Comparison of ENCODE assay signal across 18 cellular contexts in genomic region chr14:102827716-102828115, GRCh38. TPM values are rescaled to one million over a fixed set of nuclear protein-coding genes. Genes with fewer than 3 reads are reported as not detected.
DNase-seq lines count a peak whose midpoint lies in the region; ATAC-seq, FAIRE-seq and TF ChIP-seq lines count a peak whose summit lies in the region.
"Had no signal": no experiment of that assay in that cellular context is flagged by ENCODE, and none has a peak within 500 bp of the region (broad histone marks: within the 10 kb centered on the region; RNA-seq: fewer than 3 reads in every experiment).

No MANE protein-coding gene starts in this region.

- BruUV-seq in GM12878 (replicated peaks; lab: Mats Ljungman, UMichigan): no TSS peak

- WGBS in GM12878 (ENCODE audit: insufficient coverage, insufficient replicate concordance, low lambda C conversion rate, missing lambda C conversion rate): 91% methylated on average over 13 of the region's 13 CpGs

- TF ChIP-seq RAD21 in GM12878 (IDR thresholded peaks at IDR 0.05; ENCODE audit: insufficient read depth, low read depth, low read length): no peak

- TF ChIP-seq CTCF in GM12878 (IDR thresholded peaks at IDR 0.05 in 2 of 3, conservative IDR thresholded peaks at IDR 0.05 in 1 of 3; ENCODE audit: control insufficient read depth in 2 of 3, extremely low read depth in 1 of 3, insufficient read depth in 1 of 3, low read depth in 3 of 3, low read length in 3 of 3) (no peak), upper lobe of right lung (IDR thresholded peaks at IDR 0.05) (no peak)

- H3K4me2 ChIP-seq in GM12878 (ENCODE audit: control insufficient read depth, insufficient read depth): peak overlapping the region; percentile 38; the same call in 1 of the 2 replicates
- H3K4me2 ChIP-seq: neural progenitor cell had no signal

- no peak overlapping the region for H2AFZ ChIP-seq in GM12878 (ENCODE audit: control insufficient read depth, low read depth, low read length)
- H2AFZ ChIP-seq: neural progenitor cell had no signal

- intact Hi-C loops in GM12878 (cut with micrococcal nuclease; ENCODE audit: unreplicated experiment) (no loop called here), upper lobe of right lung (cut with DNase I) (no loop called here)

- H3K27ac ChIP-seq in GM12878 (ENCODE audit: control insufficient read depth, insufficient read depth) (no peak overlapping the region), upper lobe of right lung (no peak overlapping the region)
- H3K27ac ChIP-seq: coronary artery, esophagus squamous epithelium, neural progenitor cell, transverse colon had no signal

- peaks cover 14% of the 10 kb centered on the region for H4K20me1 ChIP-seq in GM12878 (ENCODE audit: control insufficient read depth, insufficient read depth)

- no peak for TF ChIP-seq EP300 in GM12878 (IDR thresholded peaks at IDR 0.05; ENCODE audit: borderline replicate concordance in 1 of 2, control insufficient read depth in 1 of 2, low read depth in 2 of 2, low read length in 2 of 2)

- POLR2A ChIA-PET in GM12878 (lab: Charles Lee): interaction anchor here (0.6 to 0.9 kb wide), 2 partner anchors 9 to 249 kb away, joined by 3 to 4 read pairs; no protein-coding TSS in a partner anchor

- no peak for FAIRE-seq in GM12878 (lab: Jason Lieb, UNC)

- H3K9ac ChIP-seq in GM12878 (ENCODE audit: control insufficient read depth, insufficient read depth, low read length): no peak overlapping the region
- H3K9ac ChIP-seq: neural progenitor cell had no signal

- peak; percentile 57 for DNase-seq in activated effector memory CD4-positive, alpha-beta T cell treated with anti-CD3 and anti-CD28 coated beads, Interleukin-2, amount 50 U/mL, for 16 hours
- no peak for DNase-seq in activated effector memory CD4-positive, alpha-beta T cell treated with Interleukin-2 at 50 U/mL for 16 hours
- DNase-seq in GM12878 (ENCODE audit: low read depth, low spot score) (no peak), left lobe of liver (ENCODE audit: low spot score) (peak; percentile 39), upper lobe of right lung (no peak), NCI-H1694 treated with DMSO at 0.1 percent for 48 hours (lab: John Stamatoyannopoulos, UW) (no peak), amniotic stem cell (lab: John Stamatoyannopoulos, UW) (no peak)
- DNase-seq: activated CD4-positive, alpha-beta T cell treated with anti-CD3 and anti-CD28 coated beads for 48 hours; amygdala; Caco-2; esophagus squamous epithelium; NCI-H2081 treated with DMSO at 0.1 percent for 48 hours; stimulated activated CD4-positive, alpha-beta T cell treated with anti-CD3 and anti-CD28 coated beads, Interleukin-4, amount 100 ng/mL, for 24 hours; transverse colon had no signal

- H3K4me1 ChIP-seq in GM12878 (ENCODE audit: control insufficient read depth, insufficient read depth, low read length) (peaks cover 20% of the 10 kb centered on the region), upper lobe of right lung (peaks cover 4% of the 10 kb centered on the region)
- H3K4me1 ChIP-seq: Caco-2 had no signal

- H3K27me3 ChIP-seq in GM12878 (replicated peaks in 1 of 2; ENCODE audit: control insufficient read depth in 2 of 2, insufficient read depth in 2 of 2, low read length in 1 of 2) (no peaks in the 10 kb centered on the region), upper lobe of right lung (no peaks in the 10 kb centered on the region)
- H3K27me3 ChIP-seq: esophagus squamous epithelium, neural progenitor cell, transverse colon had no signal

- CTCF ChIA-PET in GM12878 (lab: Yijun Ruan, JAX): interaction anchor here (1.5 kb wide), 1 partner anchor 45 kb away, joined by 4 read pairs; no protein-coding TSS in a partner anchor

- H3K36me3 ChIP-seq in GM12878 (ENCODE audit: control insufficient read depth in 2 of 2, insufficient read depth in 2 of 2, low read length in 1 of 2) (peaks cover 21 to 23% of the 10 kb centered on the region in 2 experiments), upper lobe of right lung (peaks cover 4% of the 10 kb centered on the region)
- H3K36me3 ChIP-seq: neural progenitor cell, transverse colon had no signal

- TF ChIP-seq POLR2A in GM12878 (IDR thresholded peaks at IDR 0.05; ENCODE audit: low read depth, low read length): no peak

- H3K9me3 ChIP-seq in GM12878 (replicated peaks; ENCODE audit: control insufficient read depth, insufficient read depth, low read length): no peaks in the 10 kb centered on the region
- H3K9me3 ChIP-seq in upper lobe of right lung: no peaks in the 10 kb centered on the region
- H3K9me3 ChIP-seq: Caco-2, esophagus squamous epithelium, transverse colon had no signal

- ATAC-seq in GM12878: no peak
- no peak for ATAC-seq in left lobe of liver
- ATAC-seq in upper lobe of right lung: no peak
- no peak for ATAC-seq in HG03095 (IDR thresholded peaks at IDR 0.05; ENCODE audit: unreplicated experiment)
- ATAC-seq: Right ventricle myocardium inferior had no signal

- H3K4me3 ChIP-seq in GM12878 (no peak overlapping the region), upper lobe of right lung (peak overlapping the region; percentile 12)
- H3K4me3 ChIP-seq: coronary artery, esophagus squamous epithelium, neural progenitor cell, transverse colon had no signal

- RAD21 ChIA-PET in GM12878 (lab: Charles Lee; ENCODE audit: unreplicated experiment): no interaction called here

- peaks cover 98% of the 10 kb centered on the region for H3K79me2 ChIP-seq in GM12878 (ENCODE audit: control insufficient read depth, insufficient read depth, low read length)

- in situ Hi-C loops in GM12878 (cut with MboI): no loop called here

- SMC1A ChIA-PET in GM12878 (lab: Charles Lee; ENCODE audit: uncharacterized antibody, unreplicated experiment): interaction anchor here (2.3 kb wide), 1 partner anchor 43 kb away, joined by 9 read pairs; no protein-coding TSS in a partner anchor

TF ChIP-seq in GM12878, 131 proteins besides CTCF, POLR2A, EP300 and RAD21:
- no peak for TF ChIP-seq IKZF2 (IDR thresholded peaks at IDR 0.05)
- TF ChIP-seq ZNF274 (IDR thresholded peaks at IDR 0.05; ENCODE audit: insufficient read depth, insufficient read length): no peak
- no peak for TF ChIP-seq TCF12 (IDR thresholded peaks at IDR 0.05; ENCODE audit: low read depth, low read length)
- TF ChIP-seq, protein P1, sequence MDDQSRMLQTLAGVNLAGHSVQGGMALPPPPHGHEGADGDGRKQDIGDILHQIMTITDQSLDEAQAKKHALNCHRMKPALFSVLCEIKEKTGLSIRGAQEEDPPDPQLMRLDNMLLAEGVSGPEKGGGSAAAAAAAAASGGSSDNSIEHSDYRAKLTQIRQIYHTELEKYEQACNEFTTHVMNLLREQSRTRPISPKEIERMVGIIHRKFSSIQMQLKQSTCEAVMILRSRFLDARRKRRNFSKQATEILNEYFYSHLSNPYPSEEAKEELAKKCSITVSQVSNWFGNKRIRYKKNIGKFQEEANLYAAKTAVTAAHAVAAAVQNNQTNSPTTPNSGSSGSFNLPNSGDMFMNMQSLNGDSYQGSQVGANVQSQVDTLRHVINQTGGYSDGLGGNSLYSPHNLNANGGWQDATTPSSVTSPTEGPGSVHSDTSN (IDR thresholded peaks at IDR 0.05; ENCODE audit: insufficient replicate concordance, low read depth, low read length): no peak
- no peak for TF ChIP-seq TAF1 (IDR thresholded peaks at IDR 0.05; ENCODE audit: borderline replicate concordance, low read depth, low read length)
- TF ChIP-seq BACH1 (IDR thresholded peaks at IDR 0.05; ENCODE audit: borderline replicate concordance): no peak
- no peak for TF ChIP-seq NR2F1 (conservative IDR thresholded peaks at IDR 0.05)
- TF ChIP-seq YBX1 (IDR thresholded peaks at IDR 0.05): no peak

RNA-seq across cellular contexts. Expression of gene TRAF3, which starts 50.5 kb away (rescaled TPM):
- total RNA-seq in GM12878 (2013; cell fraction: nucleolus; rRNA removed): 156 and 174 TPM in 2 replicates
- 33.3 and 40.3 TPM in 2 replicates for total RNA-seq in GM12878 (2014; rRNA removed)
- 34.3 and 36.5 TPM in 2 replicates for total RNA-seq in GM12878 (2014; rRNA removed; fragmentation: Illumina TruSeq; extraction: Trizol)
- 55.2 and 60.1 TPM in 2 replicates for total RNA-seq in GM12878 (2021)
- polyA plus RNA-seq in GM12878 (2011; ENCODE audit: low read depth): 27.5 TPM
- 66.3 and 70.1 TPM in 2 replicates for polyA plus RNA-seq in GM12878 (2011; rRNA removed)
- polyA plus RNA-seq in GM12878 (2011; cell fraction: cytosol; rRNA removed): 68.7 and 74.7 TPM in 2 replicates
- 140 and 141 TPM in 2 replicates for polyA plus RNA-seq in GM12878 (2011; cell fraction: nucleus; rRNA removed)
- polyA plus RNA-seq in GM12878 (2012): 47.2 and 61.2 TPM in 2 replicates
- 18.1 and 33.6 TPM in 2 replicates for polyA plus RNA-seq in GM12878 (2014; fragmentation: Illumina TruSeq; extraction: Trizol)
- 1 to 10 TPM; 3.0 to 4.0 TPM for polyA plus RNA-seq in GM12878 (2014; fragmentation: Nextera tagmentation; extraction: Ambion mirVana)
- 46.1 and 46.3 TPM in 2 replicates for polyA plus RNA-seq in GM12878 (2014; rRNA removed)
- polyA plus RNA-seq in GM12878 (2016; fragmentation: Nextera tagmentation; extraction: Ambion mirVana): 10 to 100 TPM; 36.4 to 40.9 TPM
- 147 and 149 TPM in 2 replicates for polyA minus RNA-seq in GM12878 (2011; rRNA and poly(A)+ RNA removed)
- polyA minus RNA-seq in GM12878 (2011; cell fraction: cytosol; rRNA and poly(A)+ RNA removed): 32.7 and 34.7 TPM in 2 replicates
- 56.5 and 77.2 TPM in 2 replicates for polyA minus RNA-seq in GM12878 (2011; cell fraction: nucleus; rRNA and poly(A)+ RNA removed)
- 8.5 TPM for total RNA-seq in left lobe of liver
- 22.3 TPM for total RNA-seq in upper lobe of right lung

Comparison
In these comparisons a context has a peak if more than half of its experiments do, and no peak if none do; other contexts are left out.
1. DNase-seq: peak in activated effector memory CD4-positive, alpha-beta T cell treated with anti-CD3 and anti-CD28 coated beads, Interleukin-2, amount 50 U/mL, for 16 hours (single experiment) and left lobe of liver (single experiment); none in activated effector memory CD4-positive, alpha-beta T cell treated with Interleukin-2 at 50 U/mL for 16 hours (single experiment), GM12878 (single experiment), upper lobe of right lung (single experiment), NCI-H1694 treated with DMSO at 0.1 percent for 48 hours (single experiment) and amniotic stem cell (single experiment).